Comparison of ENCODE assay signal across 12 cellular contexts in genomic region chr1:230126529-230127104, GRCh38. TPM values are rescaled to one million over a fixed set of nuclear protein-coding genes. Genes with fewer than 3 reads are reported as not detected.
A peak's percentile ranks its signal among the peaks of the same experiment; 100 is the strongest.
DNase-seq lines count a peak whose midpoint lies in the region; ATAC-seq and TF ChIP-seq lines count a peak whose summit lies in the region.
"Had no signal": no experiment of that assay in that cellular context is flagged by ENCODE, and none has a peak within 500 bp of the region (broad histone marks: within the 10 kb centered on the region; RNA-seq: fewer than 3 reads in every experiment).

No MANE protein-coding gene starts in this region.

- H3K9me3 ChIP-seq in HEK293 (ENCODE audit: control insufficient read depth, insufficient read depth, low read depth, low read length) = no peaks in the 10 kb centered on the region
- H3K9me3 ChIP-seq in sigmoid colon = no peaks in the 10 kb centered on the region
- no peaks in the 10 kb centered on the region for H3K9me3 ChIP-seq in GM23248 (ENCODE audit: low read depth)
- H3K9me3 ChIP-seq: Peyer's patch, thyroid gland had no signal

- TF ChIP-seq POLR2A in sigmoid colon (IDR thresholded peaks at IDR 0.05) = no peak

- H3K4me3 ChIP-seq in HEK293 (ENCODE audit: low read depth, low read length) (no peak overlapping the region), sigmoid colon (no peak overlapping the region), GM23248 (no peak overlapping the region)
- H3K4me3 ChIP-seq: Peyer's patch, thyroid gland had no signal

- DNase-seq in T-helper 1 cell (no peak), sigmoid colon (no peak), GM23248 (no peak), islet precursor cell (no peak)
- no peak for DNase-seq in activated naive CD8-positive, alpha-beta T cell treated with anti-CD3 and anti-CD28 coated beads for 36 hours
- DNase-seq in natural killer cell treated with Interleukin-12 subunit alpha and Interleukin-12 subunit beta and Interleukin-15 and Interleukin-18, amount 100 ng/mL, for 72 hours (ENCODE audit: low spot score) = no peak
- DNase-seq: 8988T, mammary epithelial cell, Peyer's patch, thyroid gland had no signal

- peaks cover 2% of the 10 kb centered on the region for H3K36me3 Mint-ChIP-seq in T-helper 1 cell treated with Interleukin-12 subunit alpha and Interleukin-12 subunit beta and Interleukin-4 antibody, amounts not matched to agents 30 μg/mL and 1 μg/mL, for 36 hours (ENCODE audit: low read depth)
- H3K36me3 Mint-ChIP-seq in activated naive CD8-positive, alpha-beta T cell treated with anti-CD3 and anti-CD28 coated beads for 36 hours = peaks cover 9% of the 10 kb centered on the region
- no peaks in the 10 kb centered on the region for H3K36me3 Mint-ChIP-seq in natural killer cell treated with Interleukin-12 subunit alpha and Interleukin-12 subunit beta and Interleukin-15 and Interleukin-18, amount 100 ng/mL, for 72 hours

- peak overlapping the region; percentile 79 for H3K27ac Mint-ChIP-seq in T-helper 1 cell treated with Interleukin-12 subunit alpha and Interleukin-12 subunit beta and Interleukin-4 antibody, amounts not matched to agents 30 μg/mL and 1 μg/mL, for 36 hours
- peak overlapping the region; percentile 67 for H3K27ac Mint-ChIP-seq in activated naive CD8-positive, alpha-beta T cell treated with anti-CD3 and anti-CD28 coated beads for 36 hours
- H3K27ac Mint-ChIP-seq in natural killer cell treated with Interleukin-12 subunit alpha and Interleukin-12 subunit beta and Interleukin-15 and Interleukin-18, amount 100 ng/mL, for 72 hours = peak overlapping the region; percentile 65 to 87

- intact Hi-C loops in sigmoid colon (cut with DNase I) = no loop called here

- WGBS in sigmoid colon, 2 donors = 66 to 69% methylated on average over 16 of the region's 16 CpGs
- WGBS in GM23248 (ENCODE audit: low coverage in 1 of 2, low lambda C conversion rate in 2 of 2, missing lambda C conversion rate in 2 of 2), 2 experiments = 91 to 92% methylated on average over 16 of the region's 16 CpGs

- no peaks in the 10 kb centered on the region for H3K9me3 Mint-ChIP-seq in T-helper 1 cell treated with Interleukin-12 subunit alpha and Interleukin-12 subunit beta and Interleukin-4 antibody, amounts not matched to agents 30 μg/mL and 1 μg/mL, for 36 hours
- no peaks in the 10 kb centered on the region for H3K9me3 Mint-ChIP-seq in activated naive CD8-positive, alpha-beta T cell treated with anti-CD3 and anti-CD28 coated beads for 36 hours
- no peaks in the 10 kb centered on the region for H3K9me3 Mint-ChIP-seq in natural killer cell treated with Interleukin-12 subunit alpha and Interleukin-12 subunit beta and Interleukin-15 and Interleukin-18, amount 100 ng/mL, for 72 hours

- no peaks in the 10 kb centered on the region for H3K27me3 Mint-ChIP-seq in T-helper 1 cell treated with Interleukin-12 subunit alpha and Interleukin-12 subunit beta and Interleukin-4 antibody, amounts not matched to agents 30 μg/mL and 1 μg/mL, for 36 hours (ENCODE audit: low read depth)
- no peaks in the 10 kb centered on the region for H3K27me3 Mint-ChIP-seq in activated naive CD8-positive, alpha-beta T cell treated with anti-CD3 and anti-CD28 coated beads for 36 hours
- no peaks in the 10 kb centered on the region for H3K27me3 Mint-ChIP-seq in natural killer cell treated with Interleukin-12 subunit alpha and Interleukin-12 subunit beta and Interleukin-15 and Interleukin-18, amount 100 ng/mL, for 72 hours

- H3K79me2 ChIP-seq in GM23248 (ENCODE audit: insufficient read depth) = peaks cover 98% of the 10 kb centered on the region

- H3K4me1 Mint-ChIP-seq in T-helper 1 cell treated with Interleukin-12 subunit alpha and Interleukin-12 subunit beta and Interleukin-4 antibody, amounts not matched to agents 30 μg/mL and 1 μg/mL, for 36 hours (ENCODE audit: low read depth) = peaks cover 57% of the 10 kb centered on the region
- peaks cover 64% of the 10 kb centered on the region for H3K4me1 Mint-ChIP-seq in activated naive CD8-positive, alpha-beta T cell treated with anti-CD3 and anti-CD28 coated beads for 36 hours
- peaks cover 63 to 70% of the 10 kb centered on the region in 2 donors for H3K4me1 Mint-ChIP-seq in natural killer cell treated with Interleukin-12 subunit alpha and Interleukin-12 subunit beta and Interleukin-15 and Interleukin-18, amount 100 ng/mL, for 72 hours (ENCODE audit: low read depth in 2 of 2)

- H3K27ac ChIP-seq in HEK293 (ENCODE audit: extremely low read depth, low read depth, low read length) = no peak overlapping the region
- no peak overlapping the region for H3K27ac ChIP-seq in sigmoid colon
- no peak overlapping the region for H3K27ac ChIP-seq in GM23248
- H3K27ac ChIP-seq: thyroid gland had no signal

- in situ Hi-C loops in GM23248 (cut with MboI) = no loop called here

- POLR2A ChIA-PET in HEK293 (lab: Yijun Ruan, JAX) = no interaction called here

- H3K27me3 ChIP-seq in sigmoid colon (no peaks in the 10 kb centered on the region), GM23248 (replicated peaks; ENCODE audit: insufficient read depth) (no peaks in the 10 kb centered on the region)
- H3K27me3 ChIP-seq: Peyer's patch, thyroid gland had no signal

- no peaks in the 10 kb centered on the region for H3K4me1 ChIP-seq in HEK293 (ENCODE audit: control insufficient read depth, insufficient read depth, low read length)
- H3K4me1 ChIP-seq in sigmoid colon = peaks cover 0 to 38% (median 20%) of the 10 kb centered on the region in 4 donors
- peaks cover 34% of the 10 kb centered on the region for H3K4me1 ChIP-seq in GM23248 (ENCODE audit: insufficient read depth)

- peak overlapping the region; percentile 61 for H3K4me3 Mint-ChIP-seq in T-helper 1 cell treated with Interleukin-12 subunit alpha and Interleukin-12 subunit beta and Interleukin-4 antibody, amounts not matched to agents 30 μg/mL and 1 μg/mL, for 36 hours
- peak overlapping the region; percentile 24 for H3K4me3 Mint-ChIP-seq in activated naive CD8-positive, alpha-beta T cell treated with anti-CD3 and anti-CD28 coated beads for 36 hours
- H3K4me3 Mint-ChIP-seq in natural killer cell treated with Interleukin-12 subunit alpha and Interleukin-12 subunit beta and Interleukin-15 and Interleukin-18, amount 100 ng/mL, for 72 hours = peak overlapping the region; percentile 69

- H3F3A ChIP-seq in GM23248 (ENCODE audit: insufficient read depth) = peaks cover 10% of the 10 kb centered on the region; the same call in 1 of the 2 replicates

- H4K20me1 ChIP-seq in GM23248 (ENCODE audit: insufficient read depth) = peaks cover 17% of the 10 kb centered on the region; the same call in 1 of the 2 replicates

- TF ChIP-seq EP300 in sigmoid colon (IDR thresholded peaks at IDR 0.05) = no peak

- no peaks in the 10 kb centered on the region for H3K36me3 ChIP-seq in HEK293 (ENCODE audit: control insufficient read depth in 2 of 2, insufficient read depth in 1 of 2, low read length in 2 of 2)
- no peaks in the 10 kb centered on the region for H3K36me3 ChIP-seq in sigmoid colon
- H3K36me3 ChIP-seq in GM23248 (ENCODE audit: low read depth) = no peaks in the 10 kb centered on the region
- H3K36me3 ChIP-seq: Peyer's patch, thyroid gland had no signal

- H3K4me2 ChIP-seq in GM23248 (ENCODE audit: unreplicated experiment) = no peak overlapping the region

- no peak overlapping the region for H2AFZ ChIP-seq in GM23248

- peak in 1 of 2 donors; percentile 1 for ATAC-seq in natural killer cell treated with Interleukin-12 subunit alpha and Interleukin-12 subunit beta and Interleukin-15 and Interleukin-18, amount 100 ng/mL, for 72 hours

- CTCF ChIA-PET in HEK293 (lab: Yijun Ruan, JAX) = no interaction called here

- TF ChIP-seq CTCF in HEK293 (tag by site-specific recombination; IDR thresholded peaks at IDR 0.05) (no peak), sigmoid colon (IDR thresholded peaks at IDR 0.05) (no peak)

- H3K9me2 ChIP-seq in GM23248 (ENCODE audit: insufficient read depth) = no peaks in the 10 kb centered on the region

- H3K9ac ChIP-seq in GM23248 = no peak overlapping the region

TF ChIP-seq in HEK293, 187 proteins besides CTCF, POLR2A, EP300 and RAD21:
- TF ChIP-seq ZNF707 (tag by site-specific recombination; IDR thresholded peaks at IDR 0.05) (0 out of 2 replicates have a peak, but pooled peaks have one; percentile 34), MYNN (tag by site-specific recombination; IDR thresholded peaks at IDR 0.05; ENCODE audit: borderline replicate concordance) (no peak), ZNF391 (tag by site-specific recombination; IDR thresholded peaks at IDR 0.05; ENCODE audit: borderline replicate concordance, low read depth) (no peak)
TF ChIP-seq in HEK293: peak in this region for 1.

RNA-seq across cellular contexts. Expression of gene GALNT2, which starts 59.6 kb away (rescaled TPM):
- total RNA-seq in activated naive CD8-positive, alpha-beta T cell treated with anti-CD3 and anti-CD28 coated beads for 36 hours = 10 to 100 TPM; 46.5 to 48.2 TPM
- total RNA-seq in natural killer cell treated with Interleukin-12 subunit alpha and Interleukin-12 subunit beta and Interleukin-15 and Interleukin-18, amount 100 ng/mL, for 72 hours = 10 to 100 TPM; 37.7 to 51.5 TPM
- 10 to 100 TPM; 32.6 to 38.5 (median 37.8) TPM for total RNA-seq in sigmoid colon
- 10 to 100 TPM in 1 of 3 donors, 1 to 10 TPM in 2; 8.4 to 43.8 (median 9.5) TPM for polyA plus RNA-seq in sigmoid colon
- 103 and 111 TPM in 2 replicates for total RNA-seq in GM23248 (2014; rRNA removed; shearing (Covaris generic))
- 121 and 124 TPM in 2 replicates for polyA plus RNA-seq in GM23248 (2016; fragmentation: Nextera tagmentation; extraction: Ambion mirVana)
